17 cellular contexts compared by ENCODE assay signal in genomic region chr10:70228503-70228902, GRCh38. TPM values are rescaled to one million over a fixed set of nuclear protein-coding genes. Genes with fewer than 3 reads are reported as not detected.
DNase-seq lines count a peak whose midpoint lies in the region; TF ChIP-seq lines count a peak whose summit lies in the region.
"Had no signal": no experiment of that assay in that cellular context is flagged by ENCODE, and none has a peak within 500 bp of the region (broad histone marks: within the 10 kb centered on the region; RNA-seq: fewer than 3 reads in every experiment).

No MANE protein-coding gene starts in this region.

- TF ChIP-seq POLR2A in prostate gland (IDR thresholded peaks at IDR 0.05) = no peak

- H3K4me3 ChIP-seq in KMS-11 (IDR thresholded peaks at IDR 0.05; ENCODE audit: insufficient read depth, low read depth, low read length) (no peak overlapping the region), prostate gland (no peak overlapping the region)

- peaks cover 96% of the 10 kb centered on the region for H3K79me2 ChIP-seq in KMS-11 (ENCODE audit: insufficient read depth, low read depth)

- BruUV-seq in Calu3 (replicated peaks; lab: Mats Ljungman, UMichigan) (no TSS peak), MCF 10A (replicated peaks; lab: Mats Ljungman, UMichigan) (no TSS peak)

- H3K4me1 Mint-ChIP-seq in Calu3 (ENCODE audit: low read depth, unreplicated experiment) (peaks cover 32% of the 10 kb centered on the region), MCF 10A (ENCODE audit: insufficient read depth, unreplicated experiment) (peaks cover 39% of the 10 kb centered on the region)
- H3K4me1 Mint-ChIP-seq in activated T-helper 2 cell treated with anti-CD3 and anti-CD28 coated beads, Interferon-gamma antibody, Interleukin-2, Interleukin-4, amounts not matched to agents 10 μg/mL and 5 μg/mL and 100 μg/mL, durations not matched to agents 14 hours and 24 hours and 36 hours (ENCODE audit: low read depth) = peaks cover 41% of the 10 kb centered on the region
- peaks cover 37% of the 10 kb centered on the region for H3K4me1 Mint-ChIP-seq in T-helper 2 cell treated with Interferon-gamma antibody and Interleukin-4, amounts not matched to agents 5 μg/mL and 100 μg/mL, for 36 hours (ENCODE audit: low read depth)

- intact Hi-C loops in Calu3 (cut with micrococcal nuclease; ENCODE audit: unreplicated experiment) (no loop called here), MCF 10A (cut with micrococcal nuclease) (no loop called here), prostate gland (cut with DNase I) (loop anchor here (10.0 kb wide), 1 partner anchor 306 kb away; no protein-coding TSS in a partner anchor)
- intact Hi-C loops in activated T-helper 2 cell treated with anti-CD3 and anti-CD28 coated beads, Interferon-gamma antibody, Interleukin-2, Interleukin-4, amounts not matched to agents 10 μg/mL and 5 μg/mL and 100 μg/mL, durations not matched to agents 14 hours and 24 hours and 36 hours (cut with micrococcal nuclease) = no loop called here

- in situ Hi-C loops in GM13977 (cut with MboI; ENCODE audit: low pct_unique_long_range_greater_than_20kb, low sequenced_read_pairs, unreplicated experiment) = loop anchor here (5.0 kb wide), 1 partner anchor 129 kb away; no protein-coding TSS in a partner anchor
- in situ Hi-C loops in ACHN (cut with HindIII; ENCODE audit: low pct_ligation_motif_present, low pct_unique_long_range_greater_than_20kb, low sequenced_read_pairs) = no loop called here

- peak overlapping the region; percentile 8; the same call in 1 of the 2 replicates for H3K4me2 ChIP-seq in KMS-11

- POLR2A ChIA-PET in MCF 10A (lab: Yijun Ruan, JAX) = interaction anchor here (0.7 to 6.4 kb wide), 9 partner anchors 36 to 176 kb away, joined by 3 to 101 read pairs (median 4); partner anchors contain the start of genes EIF4EBP2 and TYSND1

- 59% methylated on average over 1 of the region's 1 CpG for WGBS in prostate gland

- H3K27ac ChIP-seq in KMS-11 (no peak overlapping the region), prostate gland (peak overlapping the region; percentile 2 to 33)
- H3K27ac ChIP-seq: RWPE1 had no signal

- H3K9ac ChIP-seq in KMS-11 = no peak overlapping the region

- no peak overlapping the region for H3K4me3 Mint-ChIP-seq in Calu3 (ENCODE audit: low read depth, unreplicated experiment)
- H3K4me3 Mint-ChIP-seq in MCF 10A (ENCODE audit: unreplicated experiment) = no peak overlapping the region
- H3K4me3 Mint-ChIP-seq in activated T-helper 2 cell treated with anti-CD3 and anti-CD28 coated beads, Interferon-gamma antibody, Interleukin-2, Interleukin-4, amounts not matched to agents 10 μg/mL and 5 μg/mL and 100 μg/mL, durations not matched to agents 14 hours and 24 hours and 36 hours (ENCODE audit: low read depth) = no peak overlapping the region
- no peak overlapping the region for H3K4me3 Mint-ChIP-seq in T-helper 2 cell treated with Interferon-gamma antibody and Interleukin-4, amounts not matched to agents 5 μg/mL and 100 μg/mL, for 36 hours
- H3K4me3 Mint-ChIP-seq: activated CD4-positive, alpha-beta T cell treated with anti-CD3 and anti-CD28 coated beads, Interleukin-2, amount 10 ng/mL, durations not matched to agents 24 days and 14 days had no signal

- H3K36me3 Mint-ChIP-seq in Calu3 (ENCODE audit: insufficient read depth, unreplicated experiment) (peaks cover 56% of the 10 kb centered on the region), MCF 10A (ENCODE audit: insufficient read depth, unreplicated experiment) (peaks cover 66% of the 10 kb centered on the region)
- H3K36me3 Mint-ChIP-seq in activated T-helper 2 cell treated with anti-CD3 and anti-CD28 coated beads, Interferon-gamma antibody, Interleukin-2, Interleukin-4, amounts not matched to agents 10 μg/mL and 5 μg/mL and 100 μg/mL, durations not matched to agents 14 hours and 24 hours and 36 hours (ENCODE audit: low read depth) = peaks cover 60% of the 10 kb centered on the region
- H3K36me3 Mint-ChIP-seq in T-helper 2 cell treated with Interferon-gamma antibody and Interleukin-4, amounts not matched to agents 5 μg/mL and 100 μg/mL, for 36 hours (ENCODE audit: low read depth) = peaks cover 34% of the 10 kb centered on the region

- CTCF ChIA-PET in Calu3 (lab: Charles Lee) (no interaction called here), MCF 10A (lab: Yijun Ruan, JAX) (interaction anchor here (0.6 to 10.1 kb wide), 3 partner anchors 40 to 136 kb away, joined by 3 to 232 read pairs (median 3); no protein-coding TSS in a partner anchor)

- peak overlapping the region; percentile 23 for H3K27ac Mint-ChIP-seq in Calu3 (ENCODE audit: unreplicated experiment)
- H3K27ac Mint-ChIP-seq in MCF 10A (ENCODE audit: low read depth, unreplicated experiment) = peak overlapping the region; percentile 81
- H3K27ac Mint-ChIP-seq in activated T-helper 2 cell treated with anti-CD3 and anti-CD28 coated beads, Interferon-gamma antibody, Interleukin-2, Interleukin-4, amounts not matched to agents 10 μg/mL and 5 μg/mL and 100 μg/mL, durations not matched to agents 14 hours and 24 hours and 36 hours = no peak overlapping the region
- H3K27ac Mint-ChIP-seq in T-helper 2 cell treated with Interferon-gamma antibody and Interleukin-4, amounts not matched to agents 5 μg/mL and 100 μg/mL, for 36 hours = no peak overlapping the region
- H3K27ac Mint-ChIP-seq: activated CD4-positive, alpha-beta T cell treated with anti-CD3 and anti-CD28 coated beads, Interleukin-2, amount 10 ng/mL, durations not matched to agents 24 days and 14 days had no signal

- no peaks in the 10 kb centered on the region for H3K9me3 Mint-ChIP-seq in Calu3 (ENCODE audit: low read depth, unreplicated experiment)
- H3K9me3 Mint-ChIP-seq in MCF 10A (ENCODE audit: unreplicated experiment) = no peaks in the 10 kb centered on the region
- no peaks in the 10 kb centered on the region for H3K9me3 Mint-ChIP-seq in activated T-helper 2 cell treated with anti-CD3 and anti-CD28 coated beads, Interferon-gamma antibody, Interleukin-2, Interleukin-4, amounts not matched to agents 10 μg/mL and 5 μg/mL and 100 μg/mL, durations not matched to agents 14 hours and 24 hours and 36 hours
- no peaks in the 10 kb centered on the region for H3K9me3 Mint-ChIP-seq in T-helper 2 cell treated with Interferon-gamma antibody and Interleukin-4, amounts not matched to agents 5 μg/mL and 100 μg/mL, for 36 hours
- H3K9me3 Mint-ChIP-seq: activated CD4-positive, alpha-beta T cell treated with anti-CD3 and anti-CD28 coated beads, Interleukin-2, amount 10 ng/mL, durations not matched to agents 24 days and 14 days had no signal

- peaks cover 19% of the 10 kb centered on the region for H4K20me1 ChIP-seq in KMS-11 (ENCODE audit: insufficient read depth)

- H3K36me3 ChIP-seq in KMS-11 (ENCODE audit: insufficient read depth) (peaks cover 19% of the 10 kb centered on the region; the same call in 1 of the 2 replicates), prostate gland (no peaks in the 10 kb centered on the region)

- no peak for TF ChIP-seq CTCF in Calu3 (IDR thresholded peaks at IDR 0.05; ENCODE audit: unreplicated experiment)
- TF ChIP-seq CTCF in KMS-11 (conservative IDR thresholded peaks at IDR 0.05; ENCODE audit: low read depth, low read length) = no peak
- TF ChIP-seq CTCF in MCF 10A (IDR thresholded peaks at IDR 0.05; ENCODE audit: unreplicated experiment) = no peak
- no peak for TF ChIP-seq CTCF in prostate gland (IDR thresholded peaks at IDR 0.05)
- no peak for TF ChIP-seq CTCF in GM13977 (IDR thresholded peaks at IDR 0.05; ENCODE audit: extremely low read depth, insufficient read depth, missing control alignments)

- DNase-seq in Calu3 (no peak), MCF 10A (ENCODE audit: unreplicated experiment) (no peak), prostate gland (ENCODE audit: low spot score) (no peak), GM13977 (ENCODE audit: low spot score) (no peak), ACHN (no peak)
- no peak for DNase-seq in activated T-helper 2 cell treated with anti-CD3 and anti-CD28 coated beads, Interferon-gamma antibody, Interleukin-2, Interleukin-4, amounts not matched to agents 10 μg/mL and 5 μg/mL and 100 μg/mL, durations not matched to agents 14 hours and 24 hours and 36 hours (ENCODE audit: low spot score)
- DNase-seq in T-helper 2 cell treated with Interferon-gamma antibody and Interleukin-4, amounts not matched to agents 5 μg/mL and 100 μg/mL, for 36 hours (ENCODE audit: low spot score) = no peak
- DNase-seq: activated CD4-positive, alpha-beta T cell treated with anti-CD3 and anti-CD28 coated beads, Interleukin-2, amount 10 ng/mL, durations not matched to agents 24 days and 14 days; activated naive CD4-positive, alpha-beta T cell treated with anti-CD3 and anti-CD28 coated beads, Interleukin-2, amount 50 U/mL, for 16 hours; AML-193; NCI-H1048; NK-92 treated with Interleukin-12 subunit alpha and Interleukin-12 subunit beta, amount 100 ng/mL, for 24 hours; occipital lobe had no signal

- H2AFZ ChIP-seq in KMS-11 (ENCODE audit: low read depth) = no peak overlapping the region

- H3K9me3 ChIP-seq in prostate gland = no peaks in the 10 kb centered on the region

- H3K27me3 Mint-ChIP-seq in Calu3 (ENCODE audit: unreplicated experiment) (no peaks in the 10 kb centered on the region), MCF 10A (ENCODE audit: insufficient read depth, unreplicated experiment) (no peaks in the 10 kb centered on the region)
- no peaks in the 10 kb centered on the region for H3K27me3 Mint-ChIP-seq in activated T-helper 2 cell treated with anti-CD3 and anti-CD28 coated beads, Interferon-gamma antibody, Interleukin-2, Interleukin-4, amounts not matched to agents 10 μg/mL and 5 μg/mL and 100 μg/mL, durations not matched to agents 14 hours and 24 hours and 36 hours (ENCODE audit: low read depth)
- H3K27me3 Mint-ChIP-seq in T-helper 2 cell treated with Interferon-gamma antibody and Interleukin-4, amounts not matched to agents 5 μg/mL and 100 μg/mL, for 36 hours (ENCODE audit: low read depth) = no peaks in the 10 kb centered on the region
- H3K27me3 Mint-ChIP-seq: activated CD4-positive, alpha-beta T cell treated with anti-CD3 and anti-CD28 coated beads, Interleukin-2, amount 10 ng/mL, durations not matched to agents 24 days and 14 days had no signal

- H3K27me3 ChIP-seq in KMS-11 (ENCODE audit: insufficient read depth, low read depth) = no peaks in the 10 kb centered on the region
- no peaks in the 10 kb centered on the region for H3K27me3 ChIP-seq in prostate gland (replicated peaks; ENCODE audit: insufficient read depth)

- peaks cover 83% of the 10 kb centered on the region for H3K4me1 ChIP-seq in KMS-11 (ENCODE audit: low read depth, poor library complexity, severe bottlenecking)
- peaks cover 4% of the 10 kb centered on the region for H3K4me1 ChIP-seq in prostate gland (replicated peaks)

RNA-seq across cellular contexts. Expression of gene PPA1, which starts 4.7 kb away (rescaled TPM):
- 260 and 280 TPM in 2 replicates for total RNA-seq in Calu3 (2022)
- total RNA-seq in MCF 10A (2022) = 221 and 293 TPM in 2 replicates
- total RNA-seq in prostate gland = 100 to 1,000 TPM in 1 of 2 donors, 10 to 100 TPM in 1; 79.4 to 109 TPM
- 405 and 419 TPM in 2 replicates for total RNA-seq in activated T-helper 2 cell treated with anti-CD3 and anti-CD28 coated beads, Interferon-gamma antibody, Interleukin-2, Interleukin-4, amounts not matched to agents 10 μg/mL and 5 μg/mL and 100 μg/mL, durations not matched to agents 14 hours and 24 hours and 36 hours

RNA-seq across cellular contexts. Expression of gene NPFFR1, which starts 55.3 kb away (rescaled TPM):
- total RNA-seq in Calu3 (2022) (0.20 and 0.24 TPM in 2 replicates), MCF 10A (2022) (not detected in 2 replicates), prostate gland (1 to 10 TPM in 1 of 2 donors, under 1 TPM in 1; under 0.01 to 1.1 TPM)
- not detected in 2 replicates for total RNA-seq in activated T-helper 2 cell treated with anti-CD3 and anti-CD28 coated beads, Interferon-gamma antibody, Interleukin-2, Interleukin-4, amounts not matched to agents 10 μg/mL and 5 μg/mL and 100 μg/mL, durations not matched to agents 14 hours and 24 hours and 36 hours
- total RNA-seq: activated CD4-positive, alpha-beta T cell treated with anti-CD3 and anti-CD28 coated beads, Interleukin-2, amount 10 ng/mL, durations not matched to agents 24 days and 14 days; bronchial epithelial cell; dermis microvascular lymphatic vessel endothelial cell had no signal

RNA-seq across cellular contexts. Expression of gene SAR1A, which starts 58.2 kb away (rescaled TPM):
- 166 and 175 TPM in 2 replicates for total RNA-seq in Calu3 (2022)
- total RNA-seq in MCF 10A (2022) = 132 and 152 TPM in 2 replicates
- 10 to 100 TPM; 48.3 to 68.0 TPM for total RNA-seq in prostate gland
- 115 and 129 TPM in 2 replicates for total RNA-seq in activated T-helper 2 cell treated with anti-CD3 and anti-CD28 coated beads, Interferon-gamma antibody, Interleukin-2, Interleukin-4, amounts not matched to agents 10 μg/mL and 5 μg/mL and 100 μg/mL, durations not matched to agents 14 hours and 24 hours and 36 hours

Comparison
In these comparisons a context has a peak if more than half of its experiments do, and no peak if none do; other contexts are left out.
1. H3K27ac Mint-ChIP-seq: peak in Calu3 (single experiment) and MCF 10A (single experiment); none in activated T-helper 2 cell treated with anti-CD3 and anti-CD28 coated beads, Interferon-gamma antibody, Interleukin-2, Interleukin-4, amounts not matched to agents 10 μg/mL and 5 μg/mL and 100 μg/mL, durations not matched to agents 14 hours and 24 hours and 36 hours (single experiment) and T-helper 2 cell treated with Interferon-gamma antibody and Interleukin-4, amounts not matched to agents 5 μg/mL and 100 μg/mL, for 36 hours (single experiment).